In genomic region chr12:63668800-63669365, GRCh38 we compare ENCODE assay signal across 8 cellular contexts. TPM values are rescaled to one million over a fixed set of nuclear protein-coding genes. Genes with fewer than 3 reads are reported as not detected.
DNase-seq lines count a peak whose midpoint lies in the region; ATAC-seq, FAIRE-seq and TF ChIP-seq lines count a peak whose summit lies in the region.
"Not testable (repeated sequence)": the region's sequence is repeated elsewhere in the genome, so short reads cannot be mapped to it uniquely, and the experiment has no call there.

No MANE protein-coding gene starts in this region.

- intact Hi-C loops in activated T-helper 1 cell treated with anti-CD3 and anti-CD28 coated beads, Interleukin-12 subunit alpha, Interleukin-12 subunit beta, Interleukin-2, Interleukin-4 antibody, amounts not matched to agents 30 ng/mL and 10 ng/mL and 1 ng/mL, durations not matched to agents 14 hours and 24 hours and 36 hours (cut with micrococcal nuclease): not testable (repeated sequence)
- intact Hi-C loops in endothelial cell of umbilical vein (cut with micrococcal nuclease): loop anchor here (2.0 to 5.0 kb wide), 3 partner anchors 247 to 566 kb away; no protein-coding TSS in a partner anchor

- not testable (repeated sequence) for H3K27ac ChIP-seq in endothelial cell of umbilical vein (ENCODE audit: insufficient read depth, low read depth, low read length)

- POLR2A ChIA-PET in endothelial cell of umbilical vein (lab: Charles Lee): not testable (repeated sequence)

- not testable (repeated sequence) for H3K36me3 ChIP-seq in endothelial cell of umbilical vein (ENCODE audit: control insufficient read depth in 2 of 2, extremely low read depth in 1 of 2, insufficient read depth in 2 of 2, low read length in 2 of 2)

- peak; percentile 64 for DNase-seq in ACHN
- peak; percentile 69 for DNase-seq in NCI-H69 (lab: John Stamatoyannopoulos, UW)
- DNase-seq in activated T-helper 1 cell treated with anti-CD3 and anti-CD28 coated beads, Interleukin-12 subunit alpha, Interleukin-12 subunit beta, Interleukin-2, Interleukin-4 antibody, amounts not matched to agents 30 ng/mL and 10 ng/mL and 1 ng/mL, durations not matched to agents 14 hours and 24 hours and 36 hours (ENCODE audit: low spot score): not testable (repeated sequence)
- DNase-seq in endothelial cell of umbilical vein (ENCODE audit: low read depth, low spot score): peak; percentile 23
- DNase-seq in kidney tubule cell (ENCODE audit: low spot score): peak; percentile 57
- peak; percentile 5 for DNase-seq in retinal pigment epithelial cell (ENCODE audit: low read depth)

- ATAC-seq in GM18519 (IDR thresholded peaks at IDR 0.05; ENCODE audit: low FRiP score, unreplicated experiment) (peak; percentile 27), HG02973 (IDR thresholded peaks at IDR 0.05; ENCODE audit: unreplicated experiment) (peak; percentile 46)

- not testable (repeated sequence) for FAIRE-seq in endothelial cell of umbilical vein (lab: Jason Lieb, UNC)

- H3K4me1 Mint-ChIP-seq in activated T-helper 1 cell treated with anti-CD3 and anti-CD28 coated beads, Interleukin-12 subunit alpha, Interleukin-12 subunit beta, Interleukin-2, Interleukin-4 antibody, amounts not matched to agents 30 ng/mL and 10 ng/mL and 1 ng/mL, durations not matched to agents 14 hours and 24 hours and 36 hours (ENCODE audit: low read depth): not testable (repeated sequence)

- H3K9ac ChIP-seq in endothelial cell of umbilical vein (replicated peaks; ENCODE audit: extremely low read depth, insufficient read depth, low read length): peak overlapping the region; percentile 9

- peak overlapping the region; percentile 90 for H2AFZ ChIP-seq in endothelial cell of umbilical vein (ENCODE audit: low read depth, low read length)

- CTCF ChIA-PET in endothelial cell of umbilical vein (lab: Charles Lee): not testable (repeated sequence)

- H3K9me1 ChIP-seq in endothelial cell of umbilical vein (replicated peaks; ENCODE audit: control insufficient read depth, extremely low read depth, insufficient read depth, low read length): not testable (repeated sequence)

- peak overlapping the region; percentile 79 for H3K4me3 Mint-ChIP-seq in activated T-helper 1 cell treated with anti-CD3 and anti-CD28 coated beads, Interleukin-12 subunit alpha, Interleukin-12 subunit beta, Interleukin-2, Interleukin-4 antibody, amounts not matched to agents 30 ng/mL and 10 ng/mL and 1 ng/mL, durations not matched to agents 14 hours and 24 hours and 36 hours

- H3K36me3 Mint-ChIP-seq in activated T-helper 1 cell treated with anti-CD3 and anti-CD28 coated beads, Interleukin-12 subunit alpha, Interleukin-12 subunit beta, Interleukin-2, Interleukin-4 antibody, amounts not matched to agents 30 ng/mL and 10 ng/mL and 1 ng/mL, durations not matched to agents 14 hours and 24 hours and 36 hours (ENCODE audit: low read depth): not testable (repeated sequence)

- peak overlapping the region; percentile 39 to 49 (median 48) for H3K4me3 ChIP-seq in endothelial cell of umbilical vein (replicated peaks in 1 of 3; ENCODE audit: insufficient read depth in 1 of 3, low read depth in 1 of 3, low read length in 3 of 3)
- peak overlapping the region; percentile 75 for H3K4me3 ChIP-seq in retinal pigment epithelial cell (ENCODE audit: low read length)

- H4K20me1 ChIP-seq in endothelial cell of umbilical vein (replicated peaks; ENCODE audit: control insufficient read depth, extremely low read depth, insufficient read depth, low read length): not testable (repeated sequence)

- H3K9me3 Mint-ChIP-seq in activated T-helper 1 cell treated with anti-CD3 and anti-CD28 coated beads, Interleukin-12 subunit alpha, Interleukin-12 subunit beta, Interleukin-2, Interleukin-4 antibody, amounts not matched to agents 30 ng/mL and 10 ng/mL and 1 ng/mL, durations not matched to agents 14 hours and 24 hours and 36 hours: not testable (repeated sequence)

- H3K27me3 Mint-ChIP-seq in activated T-helper 1 cell treated with anti-CD3 and anti-CD28 coated beads, Interleukin-12 subunit alpha, Interleukin-12 subunit beta, Interleukin-2, Interleukin-4 antibody, amounts not matched to agents 30 ng/mL and 10 ng/mL and 1 ng/mL, durations not matched to agents 14 hours and 24 hours and 36 hours (ENCODE audit: insufficient read depth): peaks cover 42% of the 10 kb centered on the region

- not testable (repeated sequence) for BruUV-seq in endothelial cell of umbilical vein (replicated peaks; lab: Mats Ljungman, UMichigan)

- H3K79me2 ChIP-seq in endothelial cell of umbilical vein (ENCODE audit: control insufficient read depth, insufficient read depth, low read length): not testable (repeated sequence)

- dilution Hi-C loops in endothelial cell of umbilical vein (cut with MboI; ENCODE audit: extremely low pct_ligation_motif_present, low sequenced_read_pairs): not testable (repeated sequence)

- not testable (repeated sequence) for H3K27me3 ChIP-seq in endothelial cell of umbilical vein (ENCODE audit: control insufficient read depth in 2 of 2, insufficient read depth in 2 of 2, low read length in 2 of 2)

- not testable (repeated sequence) for TF ChIP-seq POLR2A in endothelial cell of umbilical vein (IDR thresholded peaks at IDR 0.05; ENCODE audit: low read depth, low read length)

- in situ Hi-C loops in ACHN (cut with HindIII; ENCODE audit: low pct_ligation_motif_present, low pct_unique_long_range_greater_than_20kb, low sequenced_read_pairs): not testable (repeated sequence)

- not testable (repeated sequence) for TF ChIP-seq CTCF in endothelial cell of umbilical vein (IDR thresholded peaks at IDR 0.05; ENCODE audit: extremely low read depth in 1 of 2, insufficient read depth in 1 of 2, low read depth in 1 of 2, low read length in 2 of 2); retinal pigment epithelial cell (conservative IDR thresholded peaks at IDR 0.05; ENCODE audit: low read depth, low read length)

- not testable (repeated sequence) for H3K4me1 ChIP-seq in endothelial cell of umbilical vein (ENCODE audit: control insufficient read depth, extremely low read depth, insufficient read depth, low read length)

- peak overlapping the region; percentile 90 for H3K4me2 ChIP-seq in endothelial cell of umbilical vein (ENCODE audit: insufficient read depth, low read length)

- H3K9me3 ChIP-seq in endothelial cell of umbilical vein (replicated peaks; ENCODE audit: control insufficient read depth, insufficient read depth, low read length): not testable (repeated sequence)

- H3K27ac Mint-ChIP-seq in activated T-helper 1 cell treated with anti-CD3 and anti-CD28 coated beads, Interleukin-12 subunit alpha, Interleukin-12 subunit beta, Interleukin-2, Interleukin-4 antibody, amounts not matched to agents 30 ng/mL and 10 ng/mL and 1 ng/mL, durations not matched to agents 14 hours and 24 hours and 36 hours: not testable (repeated sequence)

RNA-seq across cellular contexts. Expression of gene DPY19L2, which starts 0.6 kb away (rescaled TPM):
- total RNA-seq in activated T-helper 1 cell treated with anti-CD3 and anti-CD28 coated beads, Interleukin-12 subunit alpha, Interleukin-12 subunit beta, Interleukin-2, Interleukin-4 antibody, amounts not matched to agents 30 ng/mL and 10 ng/mL and 1 ng/mL, durations not matched to agents 14 hours and 24 hours and 36 hours: 0.22 and 0.36 TPM in 2 replicates
- total RNA-seq in endothelial cell of umbilical vein: 1.6 and 2.3 TPM in 2 replicates
- polyA plus RNA-seq in endothelial cell of umbilical vein: 0.38 and 0.59 TPM in 2 replicates
- polyA plus RNA-seq in endothelial cell of umbilical vein (2011; cell fraction: cytosol; rRNA removed): 0.06 and 0.10 TPM in 2 replicates
- 5.5 and 6.8 TPM in 2 replicates for polyA plus RNA-seq in endothelial cell of umbilical vein (2011; cell fraction: nucleus; rRNA removed)
- 0.26 and 1.0 TPM in 2 replicates for polyA plus RNA-seq in endothelial cell of umbilical vein (2012)
- 0.91 and 0.97 TPM in 2 replicates for polyA minus RNA-seq in endothelial cell of umbilical vein
- polyA minus RNA-seq in endothelial cell of umbilical vein (2011; cell fraction: cytosol; rRNA and poly(A)+ RNA removed): not detected
- 3.1 and 3.3 TPM in 2 replicates for polyA minus RNA-seq in endothelial cell of umbilical vein (2011; cell fraction: nucleus; rRNA and poly(A)+ RNA removed)
